Comparison of ENCODE assay signal across 26 cellular contexts in the genomic region with DNA sequence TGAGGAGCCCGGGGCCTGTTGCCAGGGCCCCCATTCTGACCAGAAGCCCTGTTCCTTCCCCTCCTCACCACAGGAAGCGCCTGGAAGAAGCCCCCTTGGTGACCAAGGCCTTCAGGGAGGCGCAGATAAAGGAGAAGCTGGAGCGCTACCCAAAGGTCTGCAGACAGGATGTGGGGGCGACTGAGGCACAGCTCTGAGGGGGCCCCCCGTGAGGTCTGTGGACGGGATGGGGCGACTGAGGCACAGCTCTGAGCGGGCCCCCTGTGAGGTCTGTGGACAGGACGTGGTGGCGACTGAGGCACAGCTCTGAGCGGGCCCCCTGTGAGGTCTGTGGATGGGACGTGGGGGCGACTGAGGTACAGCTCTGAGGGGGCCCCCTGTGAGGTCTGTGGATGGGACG. TPM values are rescaled to one million over a fixed set of nuclear protein-coding genes. Genes with fewer than 3 reads are reported as not detected.
"Had no signal": no experiment of that assay in that cellular context is flagged by ENCODE, and none has a peak within 500 bp of the region (broad histone marks: within the 10 kb centered on the region; RNA-seq: fewer than 3 reads in every experiment).

No MANE protein-coding gene starts in this region.

- ATAC-seq: activated CD4-positive, alpha-beta T cell treated with anti-CD3 and anti-CD28 coated beads for 36 hours; activated naive CD4-positive, alpha-beta T cell treated with anti-CD3 and anti-CD28 coated beads, Interleukin-2, amount 50 U/mL, for 72 hours; esophagus mucosa had no signal

- H3K27ac ChIP-seq: ascending aorta, breast epithelium, cardiac muscle cell, colonic mucosa had no signal

- H3K4me3 ChIP-seq: ascending aorta, breast epithelium, cardiac muscle cell, colonic mucosa had no signal

- DNase-seq: activated CD4-positive, alpha-beta memory T cell treated with anti-CD3 and anti-CD28 coated beads for 36 hours; activated CD4-positive, alpha-beta T cell treated with anti-CD3 and anti-CD28 coated beads for 36 hours; activated CD4-positive, alpha-beta T cell treated with anti-CD3 and anti-CD28 coated beads, Interleukin-2, amount 10 ng/mL, durations not matched to agents 24 days and 14 days; activated CD4-positive, CD25-positive, alpha-beta regulatory T cell; activated CD4-positive, CD25-positive, alpha-beta regulatory T cell treated with anti-CD3 and anti-CD28 coated beads, Interleukin-2, amount 50 U/mL, for 72 hours; activated CD8-positive, alpha-beta memory T cell treated with anti-CD3 and anti-CD28 coated beads for 24 hours; activated CD8-positive, alpha-beta memory T cell treated with anti-CD3 and anti-CD28 coated beads, Interleukin-2, amount 50 U/mL, for 48 hours; activated gamma-delta T cell; activated naive CD4-positive, alpha-beta T cell; activated naive CD4-positive, alpha-beta T cell treated with anti-CD3 and anti-CD28 coated beads, Interleukin-2, amount 10 ng/mL, durations not matched to agents 7 days and 5 days; activated T-cell treated with anti-CD3 and anti-CD28 coated beads for 4 hours; activated T-cell treated with anti-CD3 and anti-CD28 coated beads, Interleukin-2, amount 50 U/mL, for 24 hours; central memory CD4-positive, alpha-beta T cell; cerebellar nuclear complex; colonic mucosa; effector CD8-positive, alpha-beta T cell; endodermal cell; foreskin fibroblast; T-helper 2 cell had no signal

- H3K27ac Mint-ChIP-seq: activated CD4-positive, alpha-beta memory T cell treated with anti-CD3 and anti-CD28 coated beads for 36 hours; activated CD4-positive, alpha-beta T cell treated with anti-CD3 and anti-CD28 coated beads for 36 hours; activated CD4-positive, alpha-beta T cell treated with anti-CD3 and anti-CD28 coated beads, Interleukin-2, amount 10 ng/mL, durations not matched to agents 24 days and 14 days; activated naive CD4-positive, alpha-beta T cell treated with anti-CD3 and anti-CD28 coated beads, Interleukin-2, amount 10 ng/mL, durations not matched to agents 7 days and 5 days; activated naive CD4-positive, alpha-beta T cell treated with anti-CD3 and anti-CD28 coated beads, Interleukin-2, amount 50 U/mL, for 72 hours; activated T-cell treated with anti-CD3 and anti-CD28 coated beads, Interleukin-2, amount 50 U/mL, for 24 hours; activated T-cell treated with anti-CD3 and anti-CD28 coated beads, Interleukin-2, amount 50 U/mL, for 72 hours; brain; endodermal cell had no signal

- H3K27me3 ChIP-seq: ascending aorta, breast epithelium, cardiac muscle cell, colonic mucosa had no signal

- H3K4me1 ChIP-seq: breast epithelium, colonic mucosa had no signal

- H3K36me3 Mint-ChIP-seq: activated CD4-positive, alpha-beta memory T cell treated with anti-CD3 and anti-CD28 coated beads for 36 hours; activated naive CD4-positive, alpha-beta T cell treated with anti-CD3 and anti-CD28 coated beads, Interleukin-2, amount 10 ng/mL, durations not matched to agents 7 days and 5 days; activated naive CD4-positive, alpha-beta T cell treated with anti-CD3 and anti-CD28 coated beads, Interleukin-2, amount 50 U/mL, for 72 hours; brain had no signal

- H3K27me3 Mint-ChIP-seq: activated CD4-positive, alpha-beta memory T cell treated with anti-CD3 and anti-CD28 coated beads for 36 hours; activated CD4-positive, alpha-beta T cell treated with anti-CD3 and anti-CD28 coated beads for 36 hours; activated CD4-positive, alpha-beta T cell treated with anti-CD3 and anti-CD28 coated beads, Interleukin-2, amount 10 ng/mL, durations not matched to agents 24 days and 14 days; activated naive CD4-positive, alpha-beta T cell treated with anti-CD3 and anti-CD28 coated beads, Interleukin-2, amount 10 ng/mL, durations not matched to agents 7 days and 5 days; activated T-cell treated with anti-CD3 and anti-CD28 coated beads, Interleukin-2, amount 50 U/mL, for 24 hours; brain had no signal

- H3K9me3 Mint-ChIP-seq: activated CD4-positive, alpha-beta memory T cell treated with anti-CD3 and anti-CD28 coated beads for 36 hours; activated CD4-positive, alpha-beta T cell treated with anti-CD3 and anti-CD28 coated beads, Interleukin-2, amount 10 ng/mL, durations not matched to agents 24 days and 14 days; activated naive CD4-positive, alpha-beta T cell treated with anti-CD3 and anti-CD28 coated beads, Interleukin-2, amount 10 ng/mL, durations not matched to agents 7 days and 5 days; activated naive CD4-positive, alpha-beta T cell treated with anti-CD3 and anti-CD28 coated beads, Interleukin-2, amount 50 U/mL, for 72 hours; activated T-cell treated with anti-CD3 and anti-CD28 coated beads, Interleukin-2, amount 50 U/mL, for 24 hours; activated T-cell treated with anti-CD3 and anti-CD28 coated beads, Interleukin-2, amount 50 U/mL, for 72 hours; brain; endodermal cell had no signal

- H3K4me3 Mint-ChIP-seq: activated CD4-positive, alpha-beta memory T cell treated with anti-CD3 and anti-CD28 coated beads for 36 hours; activated CD4-positive, alpha-beta T cell treated with anti-CD3 and anti-CD28 coated beads for 36 hours; activated CD4-positive, alpha-beta T cell treated with anti-CD3 and anti-CD28 coated beads, Interleukin-2, amount 10 ng/mL, durations not matched to agents 24 days and 14 days; activated naive CD4-positive, alpha-beta T cell treated with anti-CD3 and anti-CD28 coated beads, Interleukin-2, amount 10 ng/mL, durations not matched to agents 7 days and 5 days; activated T-cell treated with anti-CD3 and anti-CD28 coated beads, Interleukin-2, amount 50 U/mL, for 24 hours; brain; endodermal cell had no signal

- H3K4me1 Mint-ChIP-seq: activated CD4-positive, alpha-beta T cell treated with anti-CD3 and anti-CD28 coated beads for 36 hours; activated CD4-positive, alpha-beta T cell treated with anti-CD3 and anti-CD28 coated beads, Interleukin-2, amount 10 ng/mL, durations not matched to agents 24 days and 14 days; activated naive CD4-positive, alpha-beta T cell treated with anti-CD3 and anti-CD28 coated beads, Interleukin-2, amount 10 ng/mL, durations not matched to agents 7 days and 5 days; endodermal cell had no signal

- H3K9me3 ChIP-seq: ascending aorta, breast epithelium, colonic mucosa had no signal

- H3K36me3 ChIP-seq: ascending aorta, breast epithelium, cardiac muscle cell, colonic mucosa had no signal

RNA-seq across cellular contexts. Expression of a gene that starts 22.1 kb away (rescaled TPM):
- total RNA-seq: ascending aorta had no signal
